Comparison of ENCODE assay signal across 10 cellular contexts in genomic region chr5:166370928-166371690, GRCh38.
DNase-seq lines count a peak whose midpoint lies in the region; ATAC-seq, FAIRE-seq and TF ChIP-seq lines count a peak whose summit lies in the region.
"Had no signal": no experiment of that assay in that cellular context is flagged by ENCODE, and none has a peak within 500 bp of the region (broad histone marks: within the 10 kb centered on the region; RNA-seq: fewer than 3 reads in every experiment).

No MANE protein-coding gene starts in this region.

- ATAC-seq in GM19452 (IDR thresholded peaks at IDR 0.05; ENCODE audit: unreplicated experiment), result no peak
- no peak for ATAC-seq in HG03097 (IDR thresholded peaks at IDR 0.05; ENCODE audit: low FRiP score, unreplicated experiment)
- ATAC-seq: SK-N-SH treated with all-trans-retinoic acid at 6 μM for 48 hours, upper lobe of right lung had no signal

- no peaks in the 10 kb centered on the region for H3K36me3 ChIP-seq in SK-N-MC (ENCODE audit: insufficient read depth, low read length)
- H3K36me3 ChIP-seq in testis (ENCODE audit: low read depth, missing control alignments), result no peaks in the 10 kb centered on the region
- H3K36me3 ChIP-seq: upper lobe of right lung had no signal

- H3K4me3 Mint-ChIP-seq in progenitor cell of endocrine pancreas (ENCODE audit: low read depth), result no peak overlapping the region

- intact Hi-C loops in testis (cut with DNase I; ENCODE audit: low total_unique reads), result no loop called here

- no peaks in the 10 kb centered on the region for H3K36me3 Mint-ChIP-seq in progenitor cell of endocrine pancreas (ENCODE audit: insufficient read depth)

- H3K27ac ChIP-seq in SK-N-MC (no peak overlapping the region), testis (no peak overlapping the region)
- H3K27ac ChIP-seq: upper lobe of right lung had no signal

- peak; percentile 80 for FAIRE-seq in A204.1 (lab: Jason Lieb, UNC)
- FAIRE-seq in H54 (lab: Jason Lieb, UNC), result peak; percentile 50

- H3K4me1 Mint-ChIP-seq in progenitor cell of endocrine pancreas (ENCODE audit: low read depth), result peaks cover 17% of the 10 kb centered on the region

- DNase-seq in H54 (ENCODE audit: insufficient read length, low spot score) (no peak), SK-N-MC (ENCODE audit: low read depth, low spot score) (no peak), kidney tubule cell (ENCODE audit: low spot score) (peak; percentile 14), progenitor cell of endocrine pancreas (ENCODE audit: low spot score, unreplicated experiment) (no peak), testis (no peak)
- DNase-seq: upper lobe of right lung had no signal

- H3K9me3 ChIP-seq in SK-N-MC (ENCODE audit: low read depth, low read length) (no peaks in the 10 kb centered on the region), testis (no peaks in the 10 kb centered on the region)
- H3K9me3 ChIP-seq: upper lobe of right lung had no signal

- H3K9ac ChIP-seq in SK-N-MC (ENCODE audit: insufficient read length), result no peak overlapping the region

- H3K4me3 ChIP-seq in SK-N-MC (peak overlapping the region; percentile 50), testis (peak overlapping the region in 1 of 2 donors; percentile 34)
- H3K4me3 ChIP-seq: upper lobe of right lung had no signal

- no peak for TF ChIP-seq POLR2A in H54 (IDR thresholded peaks at IDR 0.05; ENCODE audit: low read depth, low read length)
- no peak for TF ChIP-seq POLR2A in testis (IDR thresholded peaks at IDR 0.05)

- H3K4me1 ChIP-seq in testis, result no peaks in the 10 kb centered on the region
- H3K4me1 ChIP-seq: upper lobe of right lung had no signal

- H3K27me3 ChIP-seq in testis, result no peaks in the 10 kb centered on the region
- H3K27me3 ChIP-seq: upper lobe of right lung had no signal

- WGBS in testis, 2 donors, result 75 to 86% methylated on average over 6 of the region's 6 CpGs

- H3K9me3 Mint-ChIP-seq in progenitor cell of endocrine pancreas (ENCODE audit: low read depth), result no peaks in the 10 kb centered on the region

- peaks cover 24% of the 10 kb centered on the region for H3K27me3 Mint-ChIP-seq in progenitor cell of endocrine pancreas

- no peak overlapping the region for H3K27ac Mint-ChIP-seq in progenitor cell of endocrine pancreas

- TF ChIP-seq CTCF in progenitor cell of endocrine pancreas (IDR thresholded peaks at IDR 0.05; ENCODE audit: unreplicated experiment), result no peak
- no peak for TF ChIP-seq CTCF in testis (IDR thresholded peaks at IDR 0.05)
